In genomic region chr10:102633282-102633681, GRCh38 we compare ENCODE assay signal across 1 cellular context.
A peak's percentile ranks its signal among the peaks of the same experiment; 100 is the strongest.
TF ChIP-seq lines count a peak whose summit lies in the region.

No MANE protein-coding gene starts in this region.

TF ChIP-seq in SK-N-SH, 30 proteins besides CTCF, POLR2A, EP300 and RAD21 (continued from another document):
- TF ChIP-seq REST (IDR thresholded peaks at IDR 0.05; ENCODE audit: low read depth, low read length): no peak
- TF ChIP-seq GABPA (IDR thresholded peaks at IDR 0.05; ENCODE audit: low read depth): no peak
- peak; percentile 46; the same call in 1 of the 2 replicates for TF ChIP-seq PBX3 (IDR thresholded peaks at IDR 0.05)
- TF ChIP-seq MAX (IDR thresholded peaks at IDR 0.05; ENCODE audit: low read depth): 0 out of 2 replicates have a peak, but pooled peaks have one; percentile 16
